Comparison of ENCODE assay signal across 1 cellular context in genomic region chr6:105499928-105500327, GRCh38.
TF ChIP-seq lines count a peak whose summit lies in the region.

No MANE protein-coding gene starts in this region.

TF ChIP-seq in IMR-90, 13 proteins besides CTCF, POLR2A, EP300 and RAD21:
- TF ChIP-seq RCOR1 (IDR thresholded peaks at IDR 0.05; ENCODE audit: insufficient replicate concordance, low read length) (no peak), BHLHE40 (IDR thresholded peaks at IDR 0.05; ENCODE audit: low read depth, low read length) (no peak), FOS (IDR thresholded peaks at IDR 0.05; ENCODE audit: low read depth, low read length) (no peak), MXI1 (IDR thresholded peaks at IDR 0.05; ENCODE audit: borderline replicate concordance, low read depth, low read length) (no peak), SMC3 (IDR thresholded peaks at IDR 0.05; ENCODE audit: low read depth, low read length) (no peak), MAFK (IDR thresholded peaks at IDR 0.05; ENCODE audit: low read depth, low read length) (no peak), MAZ (IDR thresholded peaks at IDR 0.05; ENCODE audit: borderline replicate concordance, low read depth, low read length) (no peak), CHD1 (IDR thresholded peaks at IDR 0.05; ENCODE audit: low read depth, low read length) (no peak), NFE2L2 (IDR thresholded peaks at IDR 0.05; ENCODE audit: low read depth, low read length) (no peak), CEBPB (IDR thresholded peaks at IDR 0.05; ENCODE audit: low read depth, low read length) (no peak), USF2 (IDR thresholded peaks at IDR 0.05; ENCODE audit: low read depth, low read length) (no peak)
- TF ChIP-seq, protein P1, sequence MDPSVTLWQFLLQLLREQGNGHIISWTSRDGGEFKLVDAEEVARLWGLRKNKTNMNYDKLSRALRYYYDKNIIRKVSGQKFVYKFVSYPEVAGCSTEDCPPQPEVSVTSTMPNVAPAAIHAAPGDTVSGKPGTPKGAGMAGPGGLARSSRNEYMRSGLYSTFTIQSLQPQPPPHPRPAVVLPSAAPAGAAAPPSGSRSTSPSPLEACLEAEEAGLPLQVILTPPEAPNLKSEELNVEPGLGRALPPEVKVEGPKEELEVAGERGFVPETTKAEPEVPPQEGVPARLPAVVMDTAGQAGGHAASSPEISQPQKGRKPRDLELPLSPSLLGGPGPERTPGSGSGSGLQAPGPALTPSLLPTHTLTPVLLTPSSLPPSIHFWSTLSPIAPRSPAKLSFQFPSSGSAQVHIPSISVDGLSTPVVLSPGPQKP (IDR thresholded peaks at IDR 0.05; ENCODE audit: borderline replicate concordance, low read depth, low read length), result no peak
